Comparison of ENCODE assay signal across 8 cellular contexts in the genomic region with DNA sequence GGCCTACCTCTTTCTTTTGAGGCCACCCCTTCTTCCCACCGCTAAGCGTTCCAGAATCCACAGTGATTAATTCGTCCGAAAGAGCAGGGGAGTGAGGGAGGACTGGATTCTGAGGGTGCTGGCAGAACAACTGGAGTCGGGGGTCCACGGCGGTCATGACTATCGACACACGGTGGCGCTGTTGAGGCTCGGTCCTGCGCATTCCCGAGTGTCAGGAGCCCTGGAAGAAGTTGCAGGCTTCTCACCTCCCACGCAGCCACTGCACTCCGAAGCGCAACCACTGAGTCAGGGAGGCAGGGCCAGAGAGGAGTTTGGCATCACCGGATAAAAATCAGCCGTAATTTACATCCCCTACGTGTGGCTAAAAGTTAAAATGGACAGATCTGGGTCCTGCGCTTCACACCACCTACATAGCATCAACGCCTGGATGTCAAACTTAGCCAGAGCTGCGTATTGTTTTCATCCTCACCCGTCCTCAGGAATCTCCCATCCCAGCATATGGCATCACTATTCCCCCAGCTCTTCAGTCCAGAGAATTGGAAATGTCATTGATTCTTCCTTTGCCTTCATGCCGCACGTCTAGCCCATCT. TPM values are rescaled to one million over a fixed set of nuclear protein-coding genes. Genes with fewer than 3 reads are reported as not detected.
DNase-seq lines count a peak whose midpoint lies in the region; ATAC-seq lines count a peak whose summit lies in the region.

No MANE protein-coding gene starts in this region.

- H3K4me1 Mint-ChIP-seq in effector memory CD8-positive, alpha-beta T cell (ENCODE audit: low read depth in 2 of 2): peaks cover 5 to 6% of the 10 kb centered on the region in 2 donors

- DNase-seq in NCI-H2081 (lab: John Stamatoyannopoulos, UW): peak; percentile 30 to 49
- no peak for DNase-seq in NCI-H2081 treated with DMSO at 0.1 percent for 48 hours (lab: John Stamatoyannopoulos, UW)
- DNase-seq in NCI-H748 treated with DMSO at 0.1 percent for 48 hours (lab: John Stamatoyannopoulos, UW): peak; percentile 21
- peak; percentile 64 to 87 (median 77) for DNase-seq in activated CD8-positive, alpha-beta memory T cell treated with anti-CD3 and anti-CD28 coated beads for 48 hours (ENCODE audit: low read depth in 2 of 3, low spot score in 2 of 3)
- DNase-seq in effector memory CD8-positive, alpha-beta T cell: peak; percentile 70 to 76 (median 72)
- DNase-seq in mesenteric fat pad (ENCODE audit: low spot score): peak; percentile 93
- DNase-seq in stimulated activated CD8-positive, alpha-beta memory T cell treated with anti-CD3 and anti-CD28 coated beads, Interleukin-2, amount 100 ng/mL, for 1 hour (ENCODE audit: low read depth in 2 of 2): peak; percentile 60 to 61

- no peak overlapping the region for H3K4me3 Mint-ChIP-seq in effector memory CD8-positive, alpha-beta T cell

- ATAC-seq in effector memory CD8-positive, alpha-beta T cell (replicated peaks): peak; percentile 83
- ATAC-seq in GM19324 (IDR thresholded peaks at IDR 0.05; ENCODE audit: low FRiP score, unreplicated experiment): no peak

- H3K36me3 Mint-ChIP-seq in effector memory CD8-positive, alpha-beta T cell (ENCODE audit: insufficient read depth): no peaks in the 10 kb centered on the region

- H3K9me3 Mint-ChIP-seq in effector memory CD8-positive, alpha-beta T cell: peaks cover 0 to 7% of the 10 kb centered on the region in 2 donors

- H3K27ac Mint-ChIP-seq in effector memory CD8-positive, alpha-beta T cell: peak overlapping the region in 1 of 2 donors; percentile 20

- H3K27me3 Mint-ChIP-seq in effector memory CD8-positive, alpha-beta T cell: peaks cover 26 to 28% of the 10 kb centered on the region in 2 donors

RNA-seq across cellular contexts. Expression of gene CTSF, which starts 10.7 kb away (rescaled TPM):
- 44.2 TPM for total RNA-seq in mesenteric fat pad

RNA-seq across cellular contexts. Expression of gene CCDC87, which starts 13.8 kb away (rescaled TPM):
- total RNA-seq in mesenteric fat pad: not detected

RNA-seq across cellular contexts. Expression of gene CCS, which starts 13.9 kb away (rescaled TPM):
- 31.5 TPM for total RNA-seq in mesenteric fat pad

RNA-seq across cellular contexts. Expression of gene ACTN3, which starts 32.4 kb away (rescaled TPM):
- 0.10 TPM for total RNA-seq in mesenteric fat pad

RNA-seq across cellular contexts. Expression of gene ZDHHC24, which starts 33.3 kb away (rescaled TPM):
- 14.1 TPM for total RNA-seq in mesenteric fat pad
